1 cellular context compared by ENCODE assay signal in genomic region chr20:50778994-50779393, GRCh38.
TF ChIP-seq lines count a peak whose summit lies in the region.

No MANE protein-coding gene starts in this region.

TF ChIP-seq in HepG2, 621 proteins besides CTCF, POLR2A, EP300 and RAD21:
- TF ChIP-seq ZNF770 (CRISPR knock-in tag; IDR thresholded peaks at IDR 0.05): peak; percentile 16; the same call in 1 of the 2 replicates
